Comparison of ENCODE assay signal across 8 cellular contexts in the genomic region with DNA sequence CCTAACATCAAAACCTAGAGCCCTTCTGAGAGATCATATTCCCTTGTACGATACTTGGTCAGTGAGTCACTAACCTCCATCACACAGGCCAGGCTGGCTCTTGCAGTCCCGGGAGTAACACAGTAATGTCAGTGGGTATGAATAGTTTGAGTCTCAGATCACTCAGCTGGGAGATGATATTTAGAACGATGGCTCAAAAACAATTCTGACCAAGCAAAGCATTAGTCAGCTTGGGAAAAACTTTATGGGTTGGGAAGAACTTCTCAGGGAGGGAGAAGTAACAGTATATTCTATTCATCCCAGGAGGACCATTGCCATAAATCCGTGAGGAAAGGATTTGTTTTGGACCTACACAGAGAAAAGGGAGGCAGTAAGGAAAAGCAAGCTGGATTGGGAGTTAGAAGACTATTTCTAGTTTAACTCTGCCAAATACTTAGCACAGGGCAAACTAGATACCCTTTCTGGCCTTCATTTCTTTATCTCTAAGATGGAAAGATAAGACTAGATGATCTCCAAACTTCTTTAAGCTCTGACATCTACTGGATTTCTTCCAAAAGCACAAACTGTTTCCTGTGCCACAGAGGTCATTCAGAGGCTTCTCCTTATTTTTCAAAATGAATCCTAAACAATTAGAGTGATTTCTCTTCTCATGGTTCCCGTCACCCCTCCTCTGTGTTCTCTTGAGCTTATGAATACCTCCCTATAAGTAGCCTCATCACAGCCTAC.
A peak's percentile ranks its signal among the peaks of the same experiment; 100 is the strongest.
DNase-seq lines count a peak whose midpoint lies in the region; ATAC-seq and TF ChIP-seq lines count a peak whose summit lies in the region.

No MANE protein-coding gene starts in this region.

- H3K27ac ChIP-seq in Peyer's patch (peak overlapping the region in 3 of 4 donors; percentile 49 to 79 (median 72)), esophagus squamous epithelium (peak overlapping the region; percentile 51 to 88 (median 78)), gastrocnemius medialis (peak overlapping the region; percentile 81 to 91 (median 85))

- peak; percentile 98 for DNase-seq in GM04503 (ENCODE audit: low read depth)
- peak in 1 of 3 donors; percentile 61 for DNase-seq in Peyer's patch
- DNase-seq in esophagus squamous epithelium (lab: John Stamatoyannopoulos, UW), result no peak
- DNase-seq in gastrocnemius medialis, result peak; percentile 79 to 82
- no peak for DNase-seq in NCI-H2107 treated with DMSO at 0.1 percent for 48 hours (lab: John Stamatoyannopoulos, UW; ENCODE audit: unreplicated experiment)
- no peak for DNase-seq in GM19240 (ENCODE audit: insufficient read length, low spot score)
- DNase-seq in NOMO-1 (lab: John Stamatoyannopoulos, UW; ENCODE audit: unreplicated experiment in 2 of 2), result no peak

- TF ChIP-seq POLR2A in Peyer's patch (IDR thresholded peaks at IDR 0.05) (no peak), esophagus squamous epithelium (IDR thresholded peaks at IDR 0.05) (no peak), gastrocnemius medialis (IDR thresholded peaks at IDR 0.05) (no peak)

- no peaks in the 10 kb centered on the region for H3K9me3 ChIP-seq in Peyer's patch
- H3K9me3 ChIP-seq in esophagus squamous epithelium, result no peaks in the 10 kb centered on the region
- H3K9me3 ChIP-seq in gastrocnemius medialis, result no peaks in the 10 kb centered on the region

- H3K4me3 ChIP-seq in Peyer's patch (no peak overlapping the region), esophagus squamous epithelium (no peak overlapping the region), gastrocnemius medialis (no peak overlapping the region)

- no peak for TF ChIP-seq CTCF in Peyer's patch (IDR thresholded peaks at IDR 0.05)
- no peak for TF ChIP-seq CTCF in esophagus squamous epithelium (IDR thresholded peaks at IDR 0.05)
- no peak for TF ChIP-seq CTCF in gastrocnemius medialis (IDR thresholded peaks at IDR 0.05 in 4 of 5, conservative IDR thresholded peaks at IDR 0.05 in 1 of 5)

- H3K36me3 ChIP-seq in Peyer's patch (no peaks in the 10 kb centered on the region), esophagus squamous epithelium (no peaks in the 10 kb centered on the region), gastrocnemius medialis (no peaks in the 10 kb centered on the region)

- H3K4me1 ChIP-seq in Peyer's patch, result peaks cover 0 to 32% (median 5%) of the 10 kb centered on the region in 4 donors
- peaks cover 0 to 43% (median 20%) of the 10 kb centered on the region in 3 donors for H3K4me1 ChIP-seq in esophagus squamous epithelium
- H3K4me1 ChIP-seq in gastrocnemius medialis, result peaks cover 45 to 60% of the 10 kb centered on the region in 2 donors

- WGBS in esophagus squamous epithelium, 2 donors, result 23 to 29% methylated on average over 5 of the region's 5 CpGs

- no peaks in the 10 kb centered on the region for H3K27me3 ChIP-seq in Peyer's patch
- no peaks in the 10 kb centered on the region for H3K27me3 ChIP-seq in esophagus squamous epithelium
- H3K27me3 ChIP-seq in gastrocnemius medialis, result no peaks in the 10 kb centered on the region

- in situ Hi-C loops in gastrocnemius medialis (cut with MboI; ENCODE audit: low sequenced_read_pairs in 4 of 4), result loop anchor here in 2 of 4 donors (25.0 kb wide), 3 partner anchors 188 to 1638 kb away; partner anchors contain the start of gene REEP3 (in 1 of the 2)

- peak; percentile 97 to 98 for ATAC-seq in gastrocnemius medialis
- no peak for ATAC-seq in HG02870 (IDR thresholded peaks at IDR 0.05; ENCODE audit: unreplicated experiment)

- intact Hi-C loops in esophagus squamous epithelium (cut with DNase I) (no loop called here), gastrocnemius medialis (cut with DNase I; ENCODE audit: low total_unique reads) (loop anchor here (1.0 to 5.0 kb wide), 2 partner anchors 70 to 113 kb away; no protein-coding TSS in a partner anchor)

Comparison
In these comparisons a context has a peak if more than half of its experiments do, and no peak if none do; other contexts are left out.
1. DNase-seq: peak in GM04503 (single experiment) and gastrocnemius medialis (2 of 2); none in esophagus squamous epithelium (single experiment), NCI-H2107 treated with DMSO at 0.1 percent for 48 hours (single experiment), GM19240 (single experiment) and NOMO-1 (0 of 2).
2. Peak in every context shown above with its lines, with median percentiles within 50 percentile points of each other: H3K27ac ChIP-seq.